1 cellular context compared by ENCODE assay signal in the genomic region with DNA sequence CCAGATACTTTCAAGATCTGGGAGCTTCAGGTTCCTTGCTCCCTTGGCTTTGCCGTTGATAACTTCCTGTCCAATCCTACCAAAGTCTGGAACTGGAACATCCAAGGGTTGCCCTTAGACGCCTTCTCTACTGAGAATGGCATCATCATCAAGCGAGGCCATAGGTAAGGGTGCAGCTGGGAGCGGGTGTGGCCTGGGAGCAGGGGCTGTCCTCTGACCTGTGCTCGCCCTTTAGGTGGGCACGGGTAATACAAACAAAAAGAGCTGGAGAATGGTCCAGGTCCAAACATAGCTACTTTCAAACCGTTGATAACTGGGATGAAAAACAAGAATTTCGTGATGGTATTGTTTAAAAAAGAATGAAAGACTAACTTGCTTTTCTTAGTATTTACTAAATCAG.
TF ChIP-seq lines count a peak whose summit lies in the region.

No MANE protein-coding gene starts in this region.

TF ChIP-seq in WTC11, 78 proteins besides CTCF, POLR2A, EP300 and RAD21 (continued from another document):
- TF ChIP-seq, protein P1, sequence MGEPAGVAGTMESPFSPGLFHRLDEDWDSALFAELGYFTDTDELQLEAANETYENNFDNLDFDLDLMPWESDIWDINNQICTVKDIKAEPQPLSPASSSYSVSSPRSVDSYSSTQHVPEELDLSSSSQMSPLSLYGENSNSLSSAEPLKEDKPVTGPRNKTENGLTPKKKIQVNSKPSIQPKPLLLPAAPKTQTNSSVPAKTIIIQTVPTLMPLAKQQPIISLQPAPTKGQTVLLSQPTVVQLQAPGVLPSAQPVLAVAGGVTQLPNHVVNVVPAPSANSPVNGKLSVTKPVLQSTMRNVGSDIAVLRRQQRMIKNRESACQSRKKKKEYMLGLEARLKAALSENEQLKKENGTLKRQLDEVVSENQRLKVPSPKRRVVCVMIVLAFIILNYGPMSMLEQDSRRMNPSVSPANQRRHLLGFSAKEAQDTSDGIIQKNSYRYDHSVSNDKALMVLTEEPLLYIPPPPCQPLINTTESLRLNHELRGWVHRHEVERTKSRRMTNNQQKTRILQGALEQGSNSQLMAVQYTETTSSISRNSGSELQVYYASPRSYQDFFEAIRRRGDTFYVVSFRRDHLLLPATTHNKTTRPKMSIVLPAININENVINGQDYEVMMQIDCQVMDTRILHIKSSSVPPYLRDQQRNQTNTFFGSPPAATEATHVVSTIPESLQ (CRISPR knock-in tag; IDR thresholded peaks at IDR 0.05) = no peak
- TF ChIP-seq TCF7 (CRISPR knock-in tag; IDR thresholded peaks at IDR 0.05; ENCODE audit: low read depth) = no peak
- no peak for TF ChIP-seq CBFB (CRISPR knock-in tag; IDR thresholded peaks at IDR 0.05; ENCODE audit: low read depth)
- TF ChIP-seq MXD4 (CRISPR knock-in tag; IDR thresholded peaks at IDR 0.05; ENCODE audit: borderline replicate concordance) = no peak
- no peak for TF ChIP-seq SP1 (CRISPR knock-in tag; conservative IDR thresholded peaks at IDR 0.05)
